Comparison of ENCODE assay signal across 1 cellular context in the genomic region with DNA sequence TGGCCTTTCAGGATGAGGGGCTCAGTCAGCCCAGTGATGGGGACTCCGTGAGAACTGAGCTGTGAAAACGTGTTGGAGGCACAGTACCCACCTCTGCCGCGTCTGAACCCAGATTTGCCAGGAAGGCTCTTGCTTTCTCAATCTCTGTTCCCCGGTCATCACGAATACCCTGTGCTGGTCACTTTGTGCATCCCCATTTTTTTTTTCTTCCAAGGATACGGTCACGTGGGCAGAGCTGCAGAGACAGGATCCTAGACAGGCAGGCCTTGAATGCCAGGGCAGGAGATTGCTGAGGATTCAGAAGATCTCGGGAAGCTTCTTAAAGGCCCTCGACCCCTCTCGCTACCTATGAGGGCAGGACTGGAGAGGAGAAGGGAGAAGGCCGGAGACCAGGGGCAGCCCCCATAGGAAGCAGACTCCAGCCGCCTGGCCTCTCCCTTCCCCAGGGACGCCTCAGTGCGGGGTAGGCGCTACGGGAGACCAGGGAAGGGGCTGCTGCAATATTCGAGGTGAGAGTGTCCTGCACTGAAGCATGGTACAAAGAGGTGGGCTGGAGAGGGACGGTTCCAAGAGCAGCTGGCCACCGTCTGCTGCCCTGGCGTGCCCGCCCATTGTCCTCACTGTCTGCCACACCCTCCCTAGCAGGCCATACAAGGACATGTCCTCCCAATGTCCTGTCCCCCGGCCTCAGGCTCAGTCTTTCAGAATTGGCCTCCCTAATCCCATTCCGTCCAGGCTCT.
TF ChIP-seq lines count a peak whose summit lies in the region.

No MANE protein-coding gene starts in this region.

TF ChIP-seq in GM12878, 131 proteins besides CTCF, POLR2A, EP300 and RAD21:
- TF ChIP-seq, protein P1, sequence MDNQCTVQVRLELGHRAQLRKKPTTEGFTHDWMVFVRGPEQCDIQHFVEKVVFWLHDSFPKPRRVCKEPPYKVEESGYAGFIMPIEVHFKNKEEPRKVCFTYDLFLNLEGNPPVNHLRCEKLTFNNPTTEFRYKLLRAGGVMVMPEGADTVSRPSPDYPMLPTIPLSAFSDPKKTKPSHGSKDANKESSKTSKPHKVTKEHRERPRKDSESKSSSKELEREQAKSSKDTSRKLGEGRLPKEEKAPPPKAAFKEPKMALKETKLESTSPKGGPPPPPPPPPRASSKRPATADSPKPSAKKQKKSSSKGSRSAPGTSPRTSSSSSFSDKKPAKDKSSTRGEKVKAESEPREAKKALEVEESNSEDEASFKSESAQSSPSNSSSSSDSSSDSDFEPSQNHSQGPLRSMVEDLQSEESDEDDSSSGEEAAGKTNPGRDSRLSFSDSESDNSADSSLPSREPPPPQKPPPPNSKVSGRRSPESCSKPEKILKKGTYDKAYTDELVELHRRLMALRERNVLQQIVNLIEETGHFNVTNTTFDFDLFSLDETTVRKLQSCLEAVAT (IDR thresholded peaks at IDR 0.05): no peak
- TF ChIP-seq IKZF1 (conservative IDR thresholded peaks at IDR 0.05): 0 out of 2 replicates have a peak, but pooled peaks have one; percentile 3
